16 cellular contexts compared by ENCODE assay signal in the genomic region with DNA sequence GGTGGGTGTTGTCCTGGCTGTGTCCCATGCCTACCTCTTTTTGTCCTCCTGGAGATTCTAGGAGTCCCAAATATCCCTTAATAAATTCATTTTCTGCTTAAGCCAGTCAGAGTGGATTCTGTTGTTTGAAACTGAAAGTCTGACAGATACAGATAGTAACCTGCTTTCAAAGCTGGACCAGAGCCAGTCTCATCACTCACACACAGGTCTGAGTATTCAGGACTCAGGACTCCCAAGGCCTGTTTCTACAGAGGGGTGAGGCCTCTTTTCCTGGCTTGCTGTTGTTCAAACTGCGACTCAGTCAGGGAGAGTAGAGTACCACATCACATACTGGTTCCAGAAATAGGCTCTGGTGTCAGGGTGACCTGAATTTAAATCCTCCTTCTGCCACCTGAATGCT.
"Had no signal": no experiment of that assay in that cellular context is flagged by ENCODE, and none has a peak within 500 bp of the region (broad histone marks: within the 10 kb centered on the region; RNA-seq: fewer than 3 reads in every experiment).

No MANE protein-coding gene starts in this region.

- H3K9me3 Mint-ChIP-seq: activated CD4-positive, alpha-beta memory T cell treated with anti-CD3 and anti-CD28 coated beads, Interleukin-2, amount 10 ng/mL, durations not matched to agents 7 days and 5 days had no signal

- ATAC-seq: stimulated activated naive CD8-positive, alpha-beta T cell treated with anti-CD3 and anti-CD28 coated beads, Interleukin-15, Interleukin-2, amounts not matched to agents 100 U/mL and 50 U/mL, for 24 hours had no signal

- H3K4me3 ChIP-seq: right atrium auricular region, transverse colon had no signal

- H3K36me3 ChIP-seq: brain microvascular endothelial cell, right atrium auricular region, transverse colon had no signal

- FAIRE-seq: frontal cortex had no signal

- H3K27ac Mint-ChIP-seq: activated CD4-positive, alpha-beta memory T cell treated with anti-CD3 and anti-CD28 coated beads, Interleukin-2, amount 10 ng/mL, durations not matched to agents 7 days and 5 days; progenitor cell of endocrine pancreas had no signal

- H3K4me3 Mint-ChIP-seq: activated CD4-positive, alpha-beta memory T cell treated with anti-CD3 and anti-CD28 coated beads, Interleukin-2, amount 10 ng/mL, durations not matched to agents 7 days and 5 days had no signal

- H3K4me1 ChIP-seq: right atrium auricular region, transverse colon had no signal

- H3K27me3 ChIP-seq: right atrium auricular region, transverse colon had no signal

- H3K27ac ChIP-seq: brain microvascular endothelial cell, right atrium auricular region, transverse colon had no signal

- H3K9me3 ChIP-seq: right atrium auricular region, transverse colon had no signal

- H3K27me3 Mint-ChIP-seq: activated CD4-positive, alpha-beta memory T cell treated with anti-CD3 and anti-CD28 coated beads, Interleukin-2, amount 10 ng/mL, durations not matched to agents 7 days and 5 days had no signal

- DNase-seq: activated CD4-positive, alpha-beta memory T cell treated with anti-CD3 and anti-CD28 coated beads, Interleukin-2, amount 10 ng/mL, durations not matched to agents 7 days and 5 days; activated CD4-positive, CD25-positive, alpha-beta regulatory T cell treated with anti-CD3 and anti-CD28 coated beads, Interleukin-2, amount 50 U/mL, for 72 hours; activated gamma-delta T cell treated with Interleukin-2 at 50 U/mL for 16 hours; activated T-cell treated with anti-CD3 and anti-CD28 coated beads, Interleukin-2, amount 50 U/mL, for 48 hours; anterior cingulate cortex; brain microvascular endothelial cell; cerebellar nuclear complex; effector memory CD4-positive, alpha-beta T cell; head of caudate nucleus; stimulated activated CD4-positive, alpha-beta T cell treated with anti-CD3 and anti-CD28 coated beads, Interleukin-2, amount 100 ng/mL, for 48 hours; stimulated activated naive CD8-positive, alpha-beta T cell treated with anti-CD3 and anti-CD28 coated beads, Interleukin-15, Interleukin-2, amounts not matched to agents 100 U/mL and 50 U/mL, for 24 hours; T-helper 9 cell; transverse colon had no signal
